Comparison of ENCODE assay signal across 9 cellular contexts in genomic region chr7:47474937-47475879, GRCh38.
DNase-seq lines count a peak whose midpoint lies in the region; ATAC-seq and TF ChIP-seq lines count a peak whose summit lies in the region.
"Had no signal": no experiment of that assay in that cellular context is flagged by ENCODE, and none has a peak within 500 bp of the region (broad histone marks: within the 10 kb centered on the region; RNA-seq: fewer than 3 reads in every experiment).

No MANE protein-coding gene starts in this region.

- no peaks in the 10 kb centered on the region for H3K27me3 ChIP-seq in CD4-positive, CD25-positive, alpha-beta regulatory T cell (ENCODE audit: control insufficient read depth, insufficient read depth, low read length)
- H3K27me3 ChIP-seq in right lobe of liver (no peaks in the 10 kb centered on the region), thymus (ENCODE audit: control insufficient read depth, insufficient read depth) (no peaks in the 10 kb centered on the region)

- intact Hi-C loops in right lobe of liver (cut with DNase I): loop anchor here in 1 of 2 donors (10.0 kb wide), 1 partner anchor 100 kb away; no protein-coding TSS in a partner anchor

- no peaks in the 10 kb centered on the region for H3K9me3 ChIP-seq in CD4-positive, CD25-positive, alpha-beta regulatory T cell (ENCODE audit: control insufficient read depth in 2 of 2, low read length in 2 of 2)
- H3K9me3 ChIP-seq in right lobe of liver (no peaks in the 10 kb centered on the region), thymus (ENCODE audit: control insufficient read depth) (no peaks in the 10 kb centered on the region)

- H3K27ac ChIP-seq in CD4-positive, CD25-positive, alpha-beta regulatory T cell (ENCODE audit: insufficient read depth, low read length, poor library complexity, severe bottlenecking): no peak overlapping the region
- H3K27ac ChIP-seq in right lobe of liver (peak overlapping the region; percentile 69 to 82 (median 80)), thymus (ENCODE audit: low read depth) (peak overlapping the region; percentile 54)

- no peaks in the 10 kb centered on the region for H3K4me1 ChIP-seq in CD4-positive, CD25-positive, alpha-beta regulatory T cell (ENCODE audit: control insufficient read depth, insufficient read depth, low read length, poor library complexity, severe bottlenecking)
- H3K4me1 ChIP-seq in right lobe of liver (peaks cover 0 to 69% (median 29%) of the 10 kb centered on the region in 4 donors), thymus (ENCODE audit: control insufficient read depth, insufficient read depth, low read length) (peaks cover 6% of the 10 kb centered on the region)

- H3K36me3 ChIP-seq in CD4-positive, CD25-positive, alpha-beta regulatory T cell (ENCODE audit: control insufficient read depth, insufficient read depth, low read length): no peaks in the 10 kb centered on the region
- H3K36me3 ChIP-seq in right lobe of liver: no peaks in the 10 kb centered on the region
- H3K36me3 ChIP-seq in thymus (ENCODE audit: control insufficient read depth, insufficient read depth): no peaks in the 10 kb centered on the region

- peak; percentile 49 to 62 for ATAC-seq in CD4-positive, CD25-positive, alpha-beta regulatory T cell (ENCODE audit: low read depth in 2 of 2)
- ATAC-seq in GM19023 (IDR thresholded peaks at IDR 0.05; ENCODE audit: unreplicated experiment): peak; percentile 85
- ATAC-seq in HG03060 (IDR thresholded peaks at IDR 0.05; ENCODE audit: low read depth, unreplicated experiment): peak; percentile 94
- peak; percentile 70 to 81 (median 77) for ATAC-seq in right lobe of liver

- TF ChIP-seq POLR2A in right lobe of liver (IDR thresholded peaks at IDR 0.05): peak; percentile 57

- in situ Hi-C loops in T47D (cut with HindIII; ENCODE audit: low pct_unique_long_range_greater_than_20kb, low sequenced_read_pairs): no loop called here

- H3K4me1 Mint-ChIP-seq in CD4-positive, CD25-positive, alpha-beta regulatory T cell: no peaks in the 10 kb centered on the region

- DNase-seq in CD4-positive, CD25-positive, alpha-beta regulatory T cell: peak in 1 of 3 donors; percentile 13
- peak; percentile 89 for DNase-seq in NCI-H69 (lab: John Stamatoyannopoulos, UW)
- peak; percentile 69 to 94 for DNase-seq in T47D (ENCODE audit: low read depth in 1 of 2, low spot score in 1 of 2)
- DNase-seq in right lobe of liver: peak; percentile 90 to 95 (median 93)
- DNase-seq in ecto neural progenitor cell (ENCODE audit: low spot score): no peak

- no peak overlapping the region for H3K4me3 ChIP-seq in CD4-positive, CD25-positive, alpha-beta regulatory T cell (ENCODE audit: low read depth, low read length)
- H3K4me3 ChIP-seq in right lobe of liver (peak overlapping the region in 1 of 3 donors; percentile 9), thymus (ENCODE audit: low read length) (no peak overlapping the region)

- no peak overlapping the region for H3K27ac Mint-ChIP-seq in CD4-positive, CD25-positive, alpha-beta regulatory T cell
- H3K27ac Mint-ChIP-seq: T-helper 1 cell treated with Interleukin-12 subunit alpha and Interleukin-12 subunit beta and Interleukin-4 antibody, amounts not matched to agents 30 μg/mL and 1 μg/mL, for 36 hours had no signal

- WGBS in right lobe of liver (ENCODE audit: insufficient coverage, low coverage, low lambda C conversion rate, missing lambda C conversion rate): 55% methylated on average over 15 of the region's 24 CpGs
- WGBS in thymus: 66% methylated on average over 24 of the region's 24 CpGs

- peaks cover 0 to 2% (median 0%) of the 10 kb centered on the region in 7 donors for H3K9me3 Mint-ChIP-seq in CD4-positive, CD25-positive, alpha-beta regulatory T cell
- H3K9me3 Mint-ChIP-seq: T-helper 1 cell treated with Interleukin-12 subunit alpha and Interleukin-12 subunit beta and Interleukin-4 antibody, amounts not matched to agents 30 μg/mL and 1 μg/mL, for 36 hours had no signal

- no peaks in the 10 kb centered on the region for H3K27me3 Mint-ChIP-seq in CD4-positive, CD25-positive, alpha-beta regulatory T cell

- no peak overlapping the region for H3K4me3 Mint-ChIP-seq in CD4-positive, CD25-positive, alpha-beta regulatory T cell
- H3K4me3 Mint-ChIP-seq: T-helper 1 cell treated with Interleukin-12 subunit alpha and Interleukin-12 subunit beta and Interleukin-4 antibody, amounts not matched to agents 30 μg/mL and 1 μg/mL, for 36 hours had no signal

- no peaks in the 10 kb centered on the region for H3K36me3 Mint-ChIP-seq in CD4-positive, CD25-positive, alpha-beta regulatory T cell

- TF ChIP-seq CTCF in right lobe of liver (IDR thresholded peaks at IDR 0.05): peak; percentile 17 to 39 (median 20)
